In genomic region chr5:79020861-79021561, GRCh38 we compare ENCODE assay signal across 8 cellular contexts. TPM values are rescaled to one million over a fixed set of nuclear protein-coding genes. Genes with fewer than 3 reads are reported as not detected.
DNase-seq lines count a peak whose midpoint lies in the region; ATAC-seq and TF ChIP-seq lines count a peak whose summit lies in the region.

No MANE protein-coding gene starts in this region.

- H3K4me3 ChIP-seq in SJSA1 (no peak overlapping the region), astrocyte of the cerebellum (ENCODE audit: low read depth, low read length) (no peak overlapping the region), hepatocyte (no peak overlapping the region)

- H2AFZ ChIP-seq in hepatocyte = peak overlapping the region; percentile 52

- H3K79me2 ChIP-seq in hepatocyte = no peaks in the 10 kb centered on the region

- peak overlapping the region; percentile 96 for H3K27ac ChIP-seq in SJSA1
- H3K27ac ChIP-seq in hepatocyte = no peak overlapping the region

- 24% methylated on average over 14 of the region's 14 CpGs for WGBS in hepatocyte (ENCODE audit: low lambda C conversion rate, missing lambda C conversion rate)

- H4K20me1 ChIP-seq in hepatocyte (ENCODE audit: insufficient read depth, poor library complexity, severe bottlenecking) = no peaks in the 10 kb centered on the region

- H3K36me3 ChIP-seq in SJSA1 = no peaks in the 10 kb centered on the region
- H3K36me3 ChIP-seq in hepatocyte (replicated peaks; ENCODE audit: insufficient read depth, low read depth) = no peaks in the 10 kb centered on the region

- no peaks in the 10 kb centered on the region for H3K27me3 ChIP-seq in SJSA1 (replicated peaks)
- peaks cover 4% of the 10 kb centered on the region for H3K27me3 ChIP-seq in hepatocyte

- no peak for ATAC-seq in GM21526 (IDR thresholded peaks at IDR 0.05; ENCODE audit: low FRiP score, unreplicated experiment)
- no peak for ATAC-seq in HG03571 (IDR thresholded peaks at IDR 0.05; ENCODE audit: unreplicated experiment)

- H3K9me3 ChIP-seq in SJSA1 (replicated peaks) (no peaks in the 10 kb centered on the region), hepatocyte (ENCODE audit: low read depth) (no peaks in the 10 kb centered on the region)

- peak overlapping the region; percentile 57 for H3K4me2 ChIP-seq in hepatocyte

- H3K9me2 ChIP-seq in hepatocyte (replicated peaks; ENCODE audit: insufficient read depth) = no peaks in the 10 kb centered on the region

- in situ Hi-C loops in astrocyte of the cerebellum (cut with HindIII; ENCODE audit: low sequenced_read_pairs) = no loop called here

- DNase-seq in EL (peak; percentile 80), HuH-7 (ENCODE audit: low spot score) (peak; percentile 28), SJSA1 (ENCODE audit: low read depth in 1 of 2, low spot score in 2 of 2) (peak; percentile 81 to 93), astrocyte of the cerebellum (ENCODE audit: low read depth) (peak; percentile 63), hepatocyte (ENCODE audit: low spot score) (peak; percentile 79), renal cortical epithelial cell (ENCODE audit: low read depth) (peak; percentile 67)

- TF ChIP-seq CTCF in astrocyte of the cerebellum (IDR thresholded peaks at IDR 0.05; ENCODE audit: low read depth, low read length, missing control alignments) = peak; percentile 91
- peak; percentile 87 for TF ChIP-seq CTCF in hepatocyte (IDR thresholded peaks at IDR 0.05; ENCODE audit: poor library complexity)

- H3K4me1 ChIP-seq in SJSA1 (replicated peaks) (peaks cover 41% of the 10 kb centered on the region), hepatocyte (ENCODE audit: insufficient read depth) (no peaks in the 10 kb centered on the region)

RNA-seq across cellular contexts. Expression of gene ARSB, which starts 35.9 kb away (rescaled TPM):
- 50.1 and 72.9 TPM in 2 replicates for total RNA-seq in SJSA1 (2014; rRNA removed; shearing (Covaris generic))
- 19.3 and 19.8 TPM in 2 replicates for total RNA-seq in hepatocyte
- 10.2 and 13.5 TPM in 2 replicates for polyA plus RNA-seq in hepatocyte
- total RNA-seq in renal cortical epithelial cell = 15.1 and 19.5 TPM in 2 replicates

RNA-seq across cellular contexts. Expression of gene DMGDH, which starts 48.5 kb away (rescaled TPM):
- total RNA-seq in SJSA1 (2014; rRNA removed; shearing (Covaris generic)) = 0.03 TPM in 1 of 2 replicates, not detected in the other
- total RNA-seq in hepatocyte (0.16 and 0.87 TPM in 2 replicates), renal cortical epithelial cell (4.5 and 9.3 TPM in 2 replicates)
- 0.87 and 1.0 TPM in 2 replicates for polyA plus RNA-seq in hepatocyte

RNA-seq across cellular contexts. Expression of gene BHMT2, which starts 48.6 kb away (rescaled TPM):
- total RNA-seq in SJSA1 (2014; rRNA removed; shearing (Covaris generic)) = not detected in 2 replicates
- not detected in 2 replicates for total RNA-seq in hepatocyte
- not detected in 2 replicates for polyA plus RNA-seq in hepatocyte
- 20.3 and 34.6 TPM in 2 replicates for total RNA-seq in renal cortical epithelial cell

Comparison
In these comparisons a context has a peak if more than half of its experiments do, and no peak if none do; other contexts are left out.
1. DNase-seq: peak in every context shown above with its lines; median percentile 87 in SJSA1; 80 in EL; 79 in hepatocyte; 67 in renal cortical epithelial cell; 63 in astrocyte of the cerebellum; 28 in HuH-7.
2. RNA of gene BHMT2, which starts 48.6 kb away (total RNA-seq): 20.3 to 34.6 TPM in renal cortical epithelial cell; not detected in hepatocyte and not detected in SJSA1; every median in the first group is over 10 times any median in the second.